In genomic region chr9:38715684-38716083, GRCh38 we compare ENCODE assay signal across 34 cellular contexts. TPM values are rescaled to one million over a fixed set of nuclear protein-coding genes. Genes with fewer than 3 reads are reported as not detected.
"Had no signal": no experiment of that assay in that cellular context is flagged by ENCODE, and none has a peak within 500 bp of the region (broad histone marks: within the 10 kb centered on the region; RNA-seq: fewer than 3 reads in every experiment).

No MANE protein-coding gene starts in this region.

- H3K9me3 ChIP-seq: Peyer's patch, SJCRH30 had no signal

- H3K4me3 ChIP-seq: Peyer's patch, SJCRH30, SK-N-MC had no signal

- DNase-seq: Karpas-422, KBM-7, MM.1S, MV-4-11, NCI-H1092, NCI-H1105, NCI-H1417 treated with DMSO at 0.1 percent for 48 hours, NCI-H1436 treated with DMSO at 0.1 percent for 48 hours, NCI-H1694 treated with DMSO at 0.1 percent for 48 hours, NCI-H187 treated with DMSO at 0.1 percent for 48 hours, NCI-H2029, NCI-H2081, NCI-H2171 treated with DMSO at 0.1 percent for 48 hours, NCI-H2227 treated with DMSO at 0.1 percent for 48 hours, NCI-H345, NCI-H446, NCI-H510A, NCI-H524, NCI-H526, NCI-H774, PC-3, Peyer's patch, Right ventricle myocardium superior, RPMI8226, SHP77 treated with DMSO at 0.1 percent for 48 hours, SJCRH30, T-helper 1 cell had no signal

- H3K27me3 ChIP-seq: Peyer's patch, SJCRH30 had no signal

- H3K36me3 ChIP-seq: Peyer's patch, SJCRH30 had no signal

- H3K4me2 ChIP-seq: KMS-11 had no signal

- H3K27ac ChIP-seq: KMS-11, Peyer's patch, SJCRH30, SK-N-MC had no signal

- H3K4me1 ChIP-seq: Peyer's patch had no signal

- H3K9ac ChIP-seq: KMS-11 had no signal

- ATAC-seq: PC-3, SK-N-SH treated with all-trans-retinoic acid at 6 μM for 48 hours had no signal

RNA-seq across cellular contexts. Expression of gene FAM240B, which starts 4.2 kb away (rescaled TPM):
- total RNA-seq: LHCN-M2, MCF 10A, OCI-LY7, PC-3, Peyer's patch, Right ventricle myocardium superior, SJCRH30, SK-MEL-5 had no signal
